ENCODE assay signal across 12 cellular contexts in genomic region chr6:139409026-139409425, GRCh38. TPM values are rescaled to one million over a fixed set of nuclear protein-coding genes. Genes with fewer than 3 reads are reported as not detected.
DNase-seq lines count a peak whose midpoint lies in the region; ATAC-seq and TF ChIP-seq lines count a peak whose summit lies in the region.
"Had no signal": no experiment of that assay in that cellular context is flagged by ENCODE, and none has a peak within 500 bp of the region (broad histone marks: within the 10 kb centered on the region; RNA-seq: fewer than 3 reads in every experiment).

No MANE protein-coding gene starts in this region.

- in situ Hi-C loops in IMR-90 (cut with MboI; ENCODE audit: low sequenced_read_pairs): no loop called here

- no TSS peak for BruUV-seq in IMR-90 (replicated peaks; lab: Mats Ljungman, UMichigan)

- peak overlapping the region; percentile 91 for H2BK20ac ChIP-seq in IMR-90 (ENCODE audit: low read depth, low read length)

- peaks cover 14% of the 10 kb centered on the region for H3K9me1 ChIP-seq in IMR-90 (ENCODE audit: insufficient read depth, low read length)

- dilution Hi-C loops in IMR-90 (cut with HindIII; ENCODE audit: low sequenced_read_pairs, unreplicated experiment): no loop called here

- no peak for TF ChIP-seq RAD21 in IMR-90 (IDR thresholded peaks at IDR 0.05; ENCODE audit: low read length)

- no peaks in the 10 kb centered on the region for H3K79me2 ChIP-seq in Karpas-422 (ENCODE audit: low read length)

- H4K20me1 ChIP-seq in IMR-90 (ENCODE audit: insufficient read depth, low read length): no peaks in the 10 kb centered on the region
- H4K20me1 ChIP-seq in Karpas-422 (ENCODE audit: insufficient read depth, low read depth, low read length): no peaks in the 10 kb centered on the region

- peak overlapping the region; percentile 35; the same call in 2 of the 3 replicates for H2BK15ac ChIP-seq in IMR-90 (ENCODE audit: low read depth, low read length)

- ATAC-seq in IMR-90 (ENCODE audit: low read depth): no peak
- ATAC-seq: lower lobe of right lung had no signal

- peak overlapping the region; percentile 92 for H3K14ac ChIP-seq in IMR-90 (replicated peaks; ENCODE audit: low read depth, low read length)

- CTCF ChIA-PET in AG04450 (lab: Charles Lee) (interaction anchor here (0.6 kb wide), 1 partner anchor 16 kb away, joined by 3 read pairs; no protein-coding TSS in a partner anchor), IMR-90 (lab: Yijun Ruan, JAX) (no interaction called here), GM10248 (lab: Yijun Ruan, JAX) (no interaction called here)

- H3K9ac ChIP-seq in IMR-90 (ENCODE audit: low read depth, low read length) (no peak overlapping the region), Karpas-422 (ENCODE audit: low read length) (no peak overlapping the region)

- peak overlapping the region; percentile 96 for H2BK120ac ChIP-seq in IMR-90 (ENCODE audit: low read depth, low read length)

- no peaks in the 10 kb centered on the region for H3K79me1 ChIP-seq in IMR-90 (ENCODE audit: low read depth in 1 of 2, low read length in 2 of 2)

- no peak for TF ChIP-seq CTCF in AG04450 (IDR thresholded peaks at IDR 0.05; ENCODE audit: low read depth, low read length)
- no peak for TF ChIP-seq CTCF in IMR-90 (conservative IDR thresholded peaks at IDR 0.05; ENCODE audit: low read depth, low read length)
- no peak for TF ChIP-seq CTCF in choroid plexus epithelial cell (conservative IDR thresholded peaks at IDR 0.05; ENCODE audit: low read depth, low read length)
- no peak for TF ChIP-seq CTCF in left ventricle myocardium inferior (IDR thresholded peaks at IDR 0.05; ENCODE audit: borderline replicate concordance)
- no peak for TF ChIP-seq CTCF in GM10248 (IDR thresholded peaks at IDR 0.05; ENCODE audit: control extremely low read depth, extremely low read depth, low read depth, missing control alignments)

- H3K56ac ChIP-seq in IMR-90 (ENCODE audit: extremely low read depth, insufficient read depth, low read length): no peak overlapping the region

- TF ChIP-seq POLR2A in IMR-90 (IDR thresholded peaks at IDR 0.05; ENCODE audit: low read depth, low read length): no peak

- H3K4me3 ChIP-seq in AG04450 (ENCODE audit: low read depth, low read length) (no peak overlapping the region), IMR-90 (ENCODE audit: insufficient read depth, low read depth, low read length) (no peak overlapping the region), choroid plexus epithelial cell (ENCODE audit: low read depth, low read length) (no peak overlapping the region), Karpas-422 (ENCODE audit: low read length) (no peak overlapping the region), left ventricle myocardium inferior (no peak overlapping the region)
- H3K4me3 ChIP-seq: lower lobe of right lung had no signal

- H4K91ac ChIP-seq in IMR-90 (ENCODE audit: insufficient read depth, low read depth, low read length): peak overlapping the region; percentile 54

- H3K9me3 ChIP-seq in AG04450 (ENCODE audit: control insufficient read depth, insufficient read depth, low read length) (no peaks in the 10 kb centered on the region), IMR-90 (ENCODE audit: control insufficient read depth, insufficient read depth, low read length) (no peaks in the 10 kb centered on the region), Karpas-422 (ENCODE audit: low read length) (no peaks in the 10 kb centered on the region), left ventricle myocardium inferior (replicated peaks) (no peaks in the 10 kb centered on the region)
- H3K9me3 ChIP-seq: lower lobe of right lung had no signal

- peak overlapping the region; percentile 95 for H3K23ac ChIP-seq in IMR-90 (ENCODE audit: low read depth, low read length)

- no peak overlapping the region for H2AK9ac ChIP-seq in IMR-90 (replicated peaks; ENCODE audit: low read depth, low read length, poor library complexity)

- peak overlapping the region in 1 of 2 experiments; percentile 66; a peak in 2 of 4 replicates for H4K8ac ChIP-seq in IMR-90 (ENCODE audit: low read depth in 2 of 2, low read length in 2 of 2)

- H2AFZ ChIP-seq in IMR-90 (replicated peaks; ENCODE audit: low read length, poor library complexity): peak overlapping the region; percentile 4
- no peak overlapping the region for H2AFZ ChIP-seq in Karpas-422 (ENCODE audit: low read length)

- H4K5ac ChIP-seq in IMR-90 (ENCODE audit: low read depth, low read length): 0 out of 2 replicates have a peak overlapping the region, but pooled peaks have one; percentile 30

- intact Hi-C loops in IMR-90 (cut with micrococcal nuclease): no loop called here
- intact Hi-C loops in left ventricle myocardium inferior (cut with micrococcal nuclease): no loop called here

- POLR2A ChIA-PET in AG04450 (lab: Yijun Ruan, JAX) (interaction anchor here (0.6 kb wide), 1 partner anchor 34 kb away, joined by 3 read pairs; the partner anchor contains the start of gene CITED2), IMR-90 (lab: Charles Lee; ENCODE audit: unreplicated experiment) (no interaction called here), GM10248 (lab: Yijun Ruan, JAX) (no interaction called here)

- peak overlapping the region; percentile 76 for H2BK5ac ChIP-seq in IMR-90 (ENCODE audit: low read depth, low read length, poor library complexity, severe bottlenecking)

- DNase-seq in AG04450 (ENCODE audit: low read depth, low spot score): no peak
- peak; percentile 77 for DNase-seq in IMR-90
- peak; percentile 82 for DNase-seq in choroid plexus epithelial cell (ENCODE audit: low read depth)
- DNase-seq in myocyte (ENCODE audit: low read depth): peak; percentile 33
- DNase-seq in Karpas-422: no peak
- no peak for DNase-seq in left ventricle myocardium inferior
- no peak for DNase-seq in NCI-H1436 treated with DMSO at 0.1 percent for 48 hours (lab: John Stamatoyannopoulos, UW)
- DNase-seq in GM10248 (ENCODE audit: extremely low spot score): no peak
- DNase-seq: activated CD8-positive, alpha-beta memory T cell treated with anti-CD3 and anti-CD28 coated beads for 24 hours; DND-41; lower lobe of right lung; nucleus accumbens had no signal

- no CpG with 5 or more reads among the region's 4 CpGs for WGBS in IMR-90 (ENCODE audit: extremely low coverage in 2 of 2, insufficient read length in 1 of 2), 2 experiments

- H3K4me2 ChIP-seq in IMR-90 (ENCODE audit: low read depth, low read length): peak overlapping the region; percentile 39
- H3K4me2 ChIP-seq in Karpas-422 (ENCODE audit: low read depth, low read length, poor library complexity, severe bottlenecking): no peak overlapping the region

- H3K18ac ChIP-seq in IMR-90 (ENCODE audit: low read depth, low read length): peak overlapping the region; percentile 82

- H3K36me3 ChIP-seq in IMR-90 (ENCODE audit: control insufficient read depth, insufficient read depth, low read length) (no peaks in the 10 kb centered on the region), Karpas-422 (ENCODE audit: insufficient read depth, low read length) (no peaks in the 10 kb centered on the region), left ventricle myocardium inferior (no peaks in the 10 kb centered on the region)
- H3K36me3 ChIP-seq: lower lobe of right lung had no signal

- H3K27ac ChIP-seq in AG04450 (ENCODE audit: low read depth, low read length) (peak overlapping the region; percentile 62), IMR-90 (ENCODE audit: insufficient read depth, low read length) (peak overlapping the region; percentile 26; the same call in 1 of the 2 replicates), Karpas-422 (ENCODE audit: low read length) (no peak overlapping the region), left ventricle myocardium inferior (replicated peaks) (no peak overlapping the region)
- H3K27ac ChIP-seq: lower lobe of right lung had no signal

- H3K27me3 ChIP-seq in AG04450 (ENCODE audit: control insufficient read depth, insufficient read depth, low read length) (no peaks in the 10 kb centered on the region), IMR-90 (ENCODE audit: control insufficient read depth, insufficient read depth, low read length) (no peaks in the 10 kb centered on the region), Karpas-422 (ENCODE audit: low read length) (no peaks in the 10 kb centered on the region), left ventricle myocardium inferior (ENCODE audit: low read depth) (no peaks in the 10 kb centered on the region)

- peak overlapping the region; percentile 85 for H3K4ac ChIP-seq in IMR-90 (ENCODE audit: low read depth, low read length)

- H3K9me2 ChIP-seq in Karpas-422 (replicated peaks; ENCODE audit: insufficient read depth, low read length): no peaks in the 10 kb centered on the region

- peak overlapping the region; percentile 99 for H2AK5ac ChIP-seq in IMR-90 (ENCODE audit: low read depth, low read length)

- H3K4me1 ChIP-seq in IMR-90 (ENCODE audit: control insufficient read depth, insufficient read depth, low read length) (peaks cover 8% of the 10 kb centered on the region; the same call in 1 of the 2 replicates), Karpas-422 (ENCODE audit: low read length) (no peaks in the 10 kb centered on the region), left ventricle myocardium inferior (peaks cover under 1% of the 10 kb centered on the region)
- H3K4me1 ChIP-seq: lower lobe of right lung had no signal

TF ChIP-seq in IMR-90, 13 proteins besides CTCF, POLR2A, EP300 and RAD21:
- TF ChIP-seq FOS (IDR thresholded peaks at IDR 0.05; ENCODE audit: low read depth, low read length) (no peak), CEBPB (IDR thresholded peaks at IDR 0.05; ENCODE audit: low read depth, low read length) (peak; percentile 90)

RNA-seq across cellular contexts. Expression of gene CITED2, which starts 34.6 kb away (rescaled TPM):
- polyA plus RNA-seq in AG04450 (2011; rRNA removed): 95.6 and 117 TPM in 2 replicates
- 55.7 and 57.7 TPM in 2 replicates for polyA minus RNA-seq in AG04450 (2011; rRNA and poly(A)+ RNA removed)
- 163 and 266 TPM in 2 replicates for total RNA-seq in IMR-90 (2012; rRNA removed)
- 483 and 714 TPM in 2 replicates for polyA plus RNA-seq in IMR-90 (2012; rRNA removed)
- polyA plus RNA-seq in IMR-90 (2012; cell fraction: cytosol; rRNA removed): 132 and 474 TPM in 2 replicates
- polyA plus RNA-seq in IMR-90 (2012; cell fraction: nucleus; rRNA removed; ENCODE audit: low replicate concordance): 416 and 734 TPM in 2 replicates
- total RNA-seq in myocyte: 201 and 218 TPM in 2 replicates
- 129 TPM for polyA plus RNA-seq in myocyte (2012)
- 67.7 and 77.2 TPM in 2 replicates for total RNA-seq in Karpas-422 (2014; rRNA removed; shearing (Covaris generic); ENCODE audit: low replicate concordance)
- 105 TPM for total RNA-seq in left ventricle myocardium inferior

Comparison
In these comparisons a context has a peak if more than half of its experiments do, and no peak if none do; other contexts are left out.
1. DNase-seq: peak in IMR-90 (single experiment), choroid plexus epithelial cell (single experiment) and myocyte (single experiment); none in AG04450 (single experiment), Karpas-422 (single experiment), left ventricle myocardium inferior (single experiment), NCI-H1436 treated with DMSO at 0.1 percent for 48 hours (single experiment) and GM10248 (single experiment).
2. H3K27ac ChIP-seq: peak in AG04450 (single experiment) and IMR-90 (single experiment); none in Karpas-422 (single experiment) and left ventricle myocardium inferior (single experiment).